Comparison of ENCODE assay signal across 24 cellular contexts in the genomic region with DNA sequence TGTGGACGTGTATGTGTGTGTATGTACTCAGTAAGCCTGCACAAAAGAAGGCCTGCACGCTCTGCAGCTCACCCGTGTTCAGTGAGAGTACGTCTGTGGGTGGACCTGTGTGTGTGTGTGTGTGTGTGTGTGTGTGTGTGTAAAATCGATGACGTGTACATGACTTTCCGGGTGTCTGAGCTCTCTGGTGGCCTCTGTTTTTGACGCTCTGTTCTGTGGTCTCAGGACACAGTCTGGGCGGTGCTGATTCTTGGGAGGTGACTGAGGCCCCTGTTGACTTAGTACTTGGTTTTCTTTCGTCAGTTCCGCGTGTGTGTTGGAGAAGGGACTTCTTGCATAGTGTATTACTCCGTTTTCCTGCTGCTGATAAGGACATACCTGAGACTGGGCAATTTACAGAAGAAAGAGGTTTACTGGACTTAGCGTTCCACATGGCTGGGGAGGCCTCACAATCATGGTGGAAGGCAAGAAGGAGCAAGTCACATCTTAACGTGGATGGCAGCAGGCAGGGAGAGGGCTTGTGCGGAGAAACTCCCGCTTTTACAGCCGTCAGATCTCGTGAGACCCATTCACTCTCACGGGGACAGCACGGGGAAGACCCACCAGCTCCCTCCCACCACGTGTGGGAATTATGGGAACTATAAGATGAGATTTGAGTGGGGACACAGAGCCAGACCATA. TPM values are rescaled to one million over a fixed set of nuclear protein-coding genes. Genes with fewer than 3 reads are reported as not detected.
DNase-seq lines count a peak whose midpoint lies in the region; ATAC-seq and TF ChIP-seq lines count a peak whose summit lies in the region.
"Had no signal": no experiment of that assay in that cellular context is flagged by ENCODE, and none has a peak within 500 bp of the region (broad histone marks: within the 10 kb centered on the region; RNA-seq: fewer than 3 reads in every experiment).

No MANE protein-coding gene starts in this region.

- H2BK15ac ChIP-seq in neuronal stem cell (ENCODE audit: low read length) (no peak overlapping the region), mesenchymal stem cell (ENCODE audit: low read depth, poor library complexity, severe bottlenecking) (no peak overlapping the region), mesendoderm (replicated peaks; ENCODE audit: low read depth) (no peak overlapping the region)

- H3K27me3 Mint-ChIP-seq in activated naive CD8-positive, alpha-beta T cell treated with anti-CD3 and anti-CD28 coated beads, Interleukin-2, amount 10 ng/mL, durations not matched to agents 7 days and 5 days = no peaks in the 10 kb centered on the region
- H3K27me3 Mint-ChIP-seq in activated naive CD8-positive, alpha-beta T cell treated with anti-CD3 and anti-CD28 coated beads for 36 hours = no peaks in the 10 kb centered on the region
- H3K27me3 Mint-ChIP-seq in chondrocyte (ENCODE audit: low read depth) = no peaks in the 10 kb centered on the region

- H3K4me2 ChIP-seq in neuronal stem cell (ENCODE audit: insufficient read depth, low read length, poor library complexity, severe bottlenecking) (no peak overlapping the region), mesenchymal stem cell (ENCODE audit: low read length, poor library complexity, severe bottlenecking) (no peak overlapping the region), mesendoderm (ENCODE audit: low read length) (no peak overlapping the region)

- no peaks in the 10 kb centered on the region for H3K36me3 Mint-ChIP-seq in activated naive CD8-positive, alpha-beta T cell treated with anti-CD3 and anti-CD28 coated beads, Interleukin-2, amount 10 ng/mL, durations not matched to agents 7 days and 5 days
- H3K36me3 Mint-ChIP-seq in activated naive CD8-positive, alpha-beta T cell treated with anti-CD3 and anti-CD28 coated beads for 36 hours = peaks cover 3% of the 10 kb centered on the region
- peaks cover 21% of the 10 kb centered on the region for H3K36me3 Mint-ChIP-seq in chondrocyte (ENCODE audit: low read depth)
- H3K36me3 Mint-ChIP-seq in stimulated activated effector memory CD8-positive, alpha-beta T cell treated with anti-CD3 and anti-CD28 coated beads, Interleukin-12 subunit alpha, Interleukin-12 subunit beta, amount 100 ng/mL, for 72 hours = peaks cover 6% of the 10 kb centered on the region

- H2BK120ac ChIP-seq in neuronal stem cell (ENCODE audit: low read depth, low read length) = no peak overlapping the region
- no peak overlapping the region for H2BK120ac ChIP-seq in mesenchymal stem cell (ENCODE audit: low read depth, low read length)
- no peak overlapping the region for H2BK120ac ChIP-seq in mesendoderm (ENCODE audit: low read depth, low read length)

- no peak overlapping the region for H3K56ac ChIP-seq in mesendoderm (ENCODE audit: low read length)

- no peak overlapping the region for H2BK12ac ChIP-seq in neuronal stem cell (ENCODE audit: low read length)
- no peak overlapping the region for H2BK12ac ChIP-seq in mesenchymal stem cell (ENCODE audit: low read length in 2 of 2)

- H3K79me1 ChIP-seq in neuronal stem cell (ENCODE audit: low read depth, low read length) (peaks cover 3% of the 10 kb centered on the region), mesenchymal stem cell (replicated peaks; ENCODE audit: low read length, poor library complexity, severe bottlenecking) (peaks cover 2% of the 10 kb centered on the region), mesendoderm (ENCODE audit: low read length) (no peaks in the 10 kb centered on the region)

- WGBS in neuronal stem cell (ENCODE audit: extremely low coverage in 2 of 2, insufficient read length in 2 of 2, insufficient replicate concordance in 1 of 2), 2 donors = no CpG with 5 or more reads among the region's 22 CpGs
- 96% methylated on average over 22 of the region's 22 CpGs for WGBS in mesenchymal stem cell
- WGBS in mesendoderm (ENCODE audit: extremely low coverage, insufficient coverage, low lambda C conversion rate) = no CpG with 5 or more reads among the region's 22 CpGs

- H3K4ac ChIP-seq in neuronal stem cell (ENCODE audit: low read length) (no peak overlapping the region), mesenchymal stem cell (ENCODE audit: low read depth in 1 of 2, low read length in 2 of 2) (no peak overlapping the region), mesendoderm (ENCODE audit: low read depth, low read length) (no peak overlapping the region)

- H3K4me3 ChIP-seq in neuronal stem cell (ENCODE audit: low read length in 2 of 2) (no peak overlapping the region), mesenchymal stem cell (ENCODE audit: insufficient read depth in 1 of 2, low read depth in 1 of 2, low read length in 2 of 2) (no peak overlapping the region), mesendoderm (ENCODE audit: low read length) (no peak overlapping the region)

- H3K23ac ChIP-seq in neuronal stem cell (ENCODE audit: low read depth, low read length, poor library complexity) (no peak overlapping the region), mesenchymal stem cell (ENCODE audit: low read length in 2 of 2) (no peak overlapping the region), mesendoderm (ENCODE audit: low read length) (no peak overlapping the region)

- H3K36me3 ChIP-seq in neuronal stem cell (replicated peaks in 1 of 2; ENCODE audit: control insufficient read depth in 2 of 2, insufficient read depth in 2 of 2, low read length in 2 of 2) (peaks cover 9 to 37% of the 10 kb centered on the region in 2 donors), mesenchymal stem cell (ENCODE audit: control insufficient read depth in 1 of 2, insufficient read depth in 2 of 2, low read depth in 1 of 2, low read length in 2 of 2) (peaks cover 40 to 82% of the 10 kb centered on the region in 2 experiments), mesendoderm (ENCODE audit: control insufficient read depth, insufficient read depth, low read length) (no peaks in the 10 kb centered on the region)

- no peak overlapping the region for H4K5ac ChIP-seq in mesendoderm (ENCODE audit: low read length)

- TF ChIP-seq CTCF in chondrocyte (IDR thresholded peaks at IDR 0.05) = no peak

- H3K4me1 ChIP-seq in neuronal stem cell (ENCODE audit: control insufficient read depth in 2 of 2, insufficient read depth in 1 of 2, low read depth in 1 of 2, low read length in 2 of 2) (no peaks in the 10 kb centered on the region), mesenchymal stem cell (ENCODE audit: control insufficient read depth, insufficient read depth, low read depth, low read length) (no peaks in the 10 kb centered on the region), mesendoderm (ENCODE audit: control insufficient read depth, low read depth, low read length) (no peaks in the 10 kb centered on the region)
- H3K4me1 ChIP-seq: BE2C had no signal

- H2AFZ ChIP-seq in neuronal stem cell (ENCODE audit: low read length) (no peak overlapping the region), mesenchymal stem cell (ENCODE audit: low read depth, low read length) (no peak overlapping the region)

- ATAC-seq in activated naive CD8-positive, alpha-beta T cell treated with anti-CD3 and anti-CD28 coated beads, Interleukin-2, amount 10 ng/mL, durations not matched to agents 7 days and 5 days (ENCODE audit: low read depth) = no peak
- ATAC-seq in stimulated activated effector memory CD8-positive, alpha-beta T cell treated with anti-CD3 and anti-CD28 coated beads, Interleukin-12 subunit alpha, Interleukin-12 subunit beta, amount 100 ng/mL, for 72 hours = no peak

- DNase-seq in activated naive CD8-positive, alpha-beta T cell treated with anti-CD3 and anti-CD28 coated beads, Interleukin-2, amount 10 ng/mL, durations not matched to agents 7 days and 5 days = peak; percentile 4
- DNase-seq in activated naive CD8-positive, alpha-beta T cell treated with anti-CD3 and anti-CD28 coated beads for 36 hours = no peak
- DNase-seq in chondrocyte (ENCODE audit: low spot score) (peak; percentile 59), neuronal stem cell (ENCODE audit: low spot score) (no peak), mesenchymal stem cell (no peak), mesendoderm (no peak)
- no peak for DNase-seq in stimulated activated effector memory CD8-positive, alpha-beta T cell treated with anti-CD3 and anti-CD28 coated beads, Interleukin-12 subunit alpha, Interleukin-12 subunit beta, amount 100 ng/mL, for 72 hours (ENCODE audit: low spot score in 2 of 2)
- no peak for DNase-seq in activated effector memory CD4-positive, alpha-beta T cell treated with Interleukin-2 at 50 U/mL for 16 hours
- DNase-seq: ACHN, Calu3, Karpas-422, NCI-H1092, NCI-H1417 treated with DMSO at 0.1 percent for 48 hours, NCI-H1694 treated with DMSO at 0.1 percent for 48 hours, NCI-H2081, NCI-H2227 treated with DMSO at 0.1 percent for 48 hours, NCI-H526 treated with DMSO at 0.1 percent for 48 hours, RPMI8226, SHP77 had no signal

- no peak overlapping the region for H3K4me3 Mint-ChIP-seq in activated naive CD8-positive, alpha-beta T cell treated with anti-CD3 and anti-CD28 coated beads, Interleukin-2, amount 10 ng/mL, durations not matched to agents 7 days and 5 days
- no peak overlapping the region for H3K4me3 Mint-ChIP-seq in activated naive CD8-positive, alpha-beta T cell treated with anti-CD3 and anti-CD28 coated beads for 36 hours
- no peak overlapping the region for H3K4me3 Mint-ChIP-seq in chondrocyte (ENCODE audit: unreplicated experiment)
- no peak overlapping the region for H3K4me3 Mint-ChIP-seq in stimulated activated effector memory CD8-positive, alpha-beta T cell treated with anti-CD3 and anti-CD28 coated beads, Interleukin-12 subunit alpha, Interleukin-12 subunit beta, amount 100 ng/mL, for 72 hours
- H3K4me3 Mint-ChIP-seq: CD14-positive monocyte had no signal

- no peak overlapping the region for H3K14ac ChIP-seq in neuronal stem cell (ENCODE audit: low read length)
- H3K14ac ChIP-seq in mesenchymal stem cell (ENCODE audit: low read length in 2 of 2) = no peak overlapping the region

- no peaks in the 10 kb centered on the region for H3K9me3 Mint-ChIP-seq in activated naive CD8-positive, alpha-beta T cell treated with anti-CD3 and anti-CD28 coated beads, Interleukin-2, amount 10 ng/mL, durations not matched to agents 7 days and 5 days
- no peaks in the 10 kb centered on the region for H3K9me3 Mint-ChIP-seq in activated naive CD8-positive, alpha-beta T cell treated with anti-CD3 and anti-CD28 coated beads for 36 hours
- H3K9me3 Mint-ChIP-seq in chondrocyte (ENCODE audit: low read depth) = no peaks in the 10 kb centered on the region
- no peaks in the 10 kb centered on the region for H3K9me3 Mint-ChIP-seq in stimulated activated effector memory CD8-positive, alpha-beta T cell treated with anti-CD3 and anti-CD28 coated beads, Interleukin-12 subunit alpha, Interleukin-12 subunit beta, amount 100 ng/mL, for 72 hours

- no peak overlapping the region for H3K18ac ChIP-seq in neuronal stem cell (ENCODE audit: low read length)
- no peak overlapping the region for H3K18ac ChIP-seq in mesenchymal stem cell (ENCODE audit: low read depth in 1 of 2, low read length in 2 of 2)
- H3K18ac ChIP-seq in mesendoderm (ENCODE audit: low read length) = no peak overlapping the region

- H4K8ac ChIP-seq in neuronal stem cell (ENCODE audit: low read depth, low read length) = peak overlapping the region; percentile 31
- H4K8ac ChIP-seq in mesenchymal stem cell (ENCODE audit: low read length) = no peak overlapping the region
- no peak overlapping the region for H4K8ac ChIP-seq in mesendoderm (ENCODE audit: low read depth, low read length)

- no peaks in the 10 kb centered on the region for H3K79me2 ChIP-seq in mesendoderm (ENCODE audit: control insufficient read depth, insufficient read depth, low read length)

- no peak overlapping the region for H3K27ac Mint-ChIP-seq in activated naive CD8-positive, alpha-beta T cell treated with anti-CD3 and anti-CD28 coated beads, Interleukin-2, amount 10 ng/mL, durations not matched to agents 7 days and 5 days
- H3K27ac Mint-ChIP-seq in activated naive CD8-positive, alpha-beta T cell treated with anti-CD3 and anti-CD28 coated beads for 36 hours = no peak overlapping the region
- H3K27ac Mint-ChIP-seq in chondrocyte (ENCODE audit: unreplicated experiment) = no peak overlapping the region
- peak overlapping the region; percentile 30 for H3K27ac Mint-ChIP-seq in stimulated activated effector memory CD8-positive, alpha-beta T cell treated with anti-CD3 and anti-CD28 coated beads, Interleukin-12 subunit alpha, Interleukin-12 subunit beta, amount 100 ng/mL, for 72 hours

- H3K4me1 Mint-ChIP-seq in activated naive CD8-positive, alpha-beta T cell treated with anti-CD3 and anti-CD28 coated beads, Interleukin-2, amount 10 ng/mL, durations not matched to agents 7 days and 5 days = no peaks in the 10 kb centered on the region
- H3K4me1 Mint-ChIP-seq in activated naive CD8-positive, alpha-beta T cell treated with anti-CD3 and anti-CD28 coated beads for 36 hours = no peaks in the 10 kb centered on the region
- no peaks in the 10 kb centered on the region for H3K4me1 Mint-ChIP-seq in chondrocyte (ENCODE audit: low read depth)
- H3K4me1 Mint-ChIP-seq in stimulated activated effector memory CD8-positive, alpha-beta T cell treated with anti-CD3 and anti-CD28 coated beads, Interleukin-12 subunit alpha, Interleukin-12 subunit beta, amount 100 ng/mL, for 72 hours = peaks cover 5% of the 10 kb centered on the region
- H3K4me1 Mint-ChIP-seq: CD14-positive monocyte had no signal

- H3K27me3 ChIP-seq in neuronal stem cell (ENCODE audit: control insufficient read depth in 3 of 3, insufficient read depth in 3 of 3, low read depth in 1 of 3, low read length in 3 of 3) = no peaks in the 10 kb centered on the region
- H3K27me3 ChIP-seq in mesenchymal stem cell (ENCODE audit: control insufficient read depth in 1 of 2, insufficient read depth in 1 of 2, low read length in 2 of 2) = no peaks in the 10 kb centered on the region
- H3K27me3 ChIP-seq in mesendoderm (ENCODE audit: insufficient read depth, low read length, poor library complexity) = no peaks in the 10 kb centered on the region
- H3K27me3 ChIP-seq: BE2C had no signal

- no peak overlapping the region for H2AK5ac ChIP-seq in neuronal stem cell (ENCODE audit: low read depth, low read length)
- no peak overlapping the region for H2AK5ac ChIP-seq in mesenchymal stem cell (ENCODE audit: low read length, severe bottlenecking)
- no peak overlapping the region for H2AK5ac ChIP-seq in mesendoderm (ENCODE audit: low read length)

- no peak overlapping the region for H4K91ac ChIP-seq in neuronal stem cell (ENCODE audit: low read depth, low read length, poor library complexity)
- H4K91ac ChIP-seq in mesenchymal stem cell (ENCODE audit: low read length) = no peak overlapping the region

- no peak overlapping the region for H2BK5ac ChIP-seq in neuronal stem cell (ENCODE audit: low read length)
- no peak overlapping the region for H2BK5ac ChIP-seq in mesenchymal stem cell (ENCODE audit: low read depth, low read length, poor library complexity, severe bottlenecking)
- no peak overlapping the region for H2BK5ac ChIP-seq in mesendoderm (ENCODE audit: low read length)

- H3K9me3 ChIP-seq in neuronal stem cell (replicated peaks in 1 of 2; ENCODE audit: control insufficient read depth in 2 of 2, insufficient read depth in 1 of 2, low read depth in 1 of 2, low read length in 2 of 2) (peaks cover 0 to 2% of the 10 kb centered on the region in 2 donors), mesenchymal stem cell (ENCODE audit: control insufficient read depth, low read length) (no peaks in the 10 kb centered on the region)
- H3K9me3 ChIP-seq: BE2C had no signal

- no peak overlapping the region for H3K27ac ChIP-seq in neuronal stem cell (replicated peaks; ENCODE audit: low read length)
- no peak overlapping the region for H3K27ac ChIP-seq in mesenchymal stem cell (ENCODE audit: low read length, poor library complexity, severe bottlenecking)
- no peak overlapping the region for H3K27ac ChIP-seq in mesendoderm (ENCODE audit: low read depth, low read length)
- H3K27ac ChIP-seq: 22Rv1 had no signal

- POLR2A ChIA-PET in activated naive CD8-positive, alpha-beta T cell treated with anti-CD3 and anti-CD28 coated beads, Interleukin-2, amount 10 ng/mL, durations not matched to agents 7 days and 5 days (lab: Charles Lee) = no interaction called here

- H3K9ac ChIP-seq in neuronal stem cell (ENCODE audit: low read depth, low read length, poor library complexity) (no peak overlapping the region), mesenchymal stem cell (ENCODE audit: low read length) (no peak overlapping the region), mesendoderm (ENCODE audit: low read length) (no peak overlapping the region)

RNA-seq across cellular contexts. Expression of gene UVSSA, which starts 24.3 kb away (rescaled TPM):
- total RNA-seq in activated naive CD8-positive, alpha-beta T cell treated with anti-CD3 and anti-CD28 coated beads, Interleukin-2, amount 10 ng/mL, durations not matched to agents 7 days and 5 days = 10 to 100 TPM; 30.0 to 30.9 TPM
- 10 to 100 TPM; 13.2 to 14.1 TPM for total RNA-seq in activated naive CD8-positive, alpha-beta T cell treated with anti-CD3 and anti-CD28 coated beads for 36 hours
- 20.7 to 35.1 TPM (median 20.9 TPM) in 3 replicates for total RNA-seq in chondrocyte
- 8.6 TPM for polyA plus RNA-seq in neuronal stem cell (2013, experiment 1 of 2)
- 8.7 TPM for polyA plus RNA-seq in neuronal stem cell (2013, experiment 2 of 2)
- polyA plus RNA-seq in mesenchymal stem cell (2013, experiment 1 of 2) = 4.8 TPM
- polyA plus RNA-seq in mesenchymal stem cell (2013, experiment 2 of 2) = 4.3 TPM
- 4.3 TPM for polyA plus RNA-seq in mesendoderm (2013, experiment 1 of 2)
- 4.6 TPM for polyA plus RNA-seq in mesendoderm (2013, experiment 2 of 2)

RNA-seq across cellular contexts. Expression of gene NKX1-1, which starts 35.0 kb away (rescaled TPM):
- total RNA-seq in activated naive CD8-positive, alpha-beta T cell treated with anti-CD3 and anti-CD28 coated beads, Interleukin-2, amount 10 ng/mL, durations not matched to agents 7 days and 5 days = not detected
- total RNA-seq in activated naive CD8-positive, alpha-beta T cell treated with anti-CD3 and anti-CD28 coated beads for 36 hours = not detected
- total RNA-seq in chondrocyte = not detected in 3 replicates
- not detected for polyA plus RNA-seq in neuronal stem cell (2013, experiment 1 of 2)
- not detected for polyA plus RNA-seq in neuronal stem cell (2013, experiment 2 of 2)
- polyA plus RNA-seq in mesenchymal stem cell (2013, experiment 1 of 2) = not detected
- polyA plus RNA-seq in mesenchymal stem cell (2013, experiment 2 of 2) = not detected
- not detected for polyA plus RNA-seq in mesendoderm (2013, experiment 1 of 2)
- polyA plus RNA-seq in mesendoderm (2013, experiment 2 of 2) = not detected
- total RNA-seq: Calu3, HT-29, NCI-H460 had no signal
- polyA plus RNA-seq: CD14-positive monocyte had no signal

Comparison
In these comparisons a context has a peak if more than half of its experiments do, and no peak if none do; other contexts are left out.
1. DNase-seq: peak in activated naive CD8-positive, alpha-beta T cell treated with anti-CD3 and anti-CD28 coated beads, Interleukin-2, amount 10 ng/mL, durations not matched to agents 7 days and 5 days (single experiment) and chondrocyte (single experiment); none in activated naive CD8-positive, alpha-beta T cell treated with anti-CD3 and anti-CD28 coated beads for 36 hours (single experiment), neuronal stem cell (single experiment), stimulated activated effector memory CD8-positive, alpha-beta T cell treated with anti-CD3 and anti-CD28 coated beads, Interleukin-12 subunit alpha, Interleukin-12 subunit beta, amount 100 ng/mL, for 72 hours (0 of 2), mesenchymal stem cell (single experiment), mesendoderm (single experiment) and activated effector memory CD4-positive, alpha-beta T cell treated with Interleukin-2 at 50 U/mL for 16 hours (single experiment).